Comparison of ENCODE assay signal across 14 cellular contexts in the genomic region with DNA sequence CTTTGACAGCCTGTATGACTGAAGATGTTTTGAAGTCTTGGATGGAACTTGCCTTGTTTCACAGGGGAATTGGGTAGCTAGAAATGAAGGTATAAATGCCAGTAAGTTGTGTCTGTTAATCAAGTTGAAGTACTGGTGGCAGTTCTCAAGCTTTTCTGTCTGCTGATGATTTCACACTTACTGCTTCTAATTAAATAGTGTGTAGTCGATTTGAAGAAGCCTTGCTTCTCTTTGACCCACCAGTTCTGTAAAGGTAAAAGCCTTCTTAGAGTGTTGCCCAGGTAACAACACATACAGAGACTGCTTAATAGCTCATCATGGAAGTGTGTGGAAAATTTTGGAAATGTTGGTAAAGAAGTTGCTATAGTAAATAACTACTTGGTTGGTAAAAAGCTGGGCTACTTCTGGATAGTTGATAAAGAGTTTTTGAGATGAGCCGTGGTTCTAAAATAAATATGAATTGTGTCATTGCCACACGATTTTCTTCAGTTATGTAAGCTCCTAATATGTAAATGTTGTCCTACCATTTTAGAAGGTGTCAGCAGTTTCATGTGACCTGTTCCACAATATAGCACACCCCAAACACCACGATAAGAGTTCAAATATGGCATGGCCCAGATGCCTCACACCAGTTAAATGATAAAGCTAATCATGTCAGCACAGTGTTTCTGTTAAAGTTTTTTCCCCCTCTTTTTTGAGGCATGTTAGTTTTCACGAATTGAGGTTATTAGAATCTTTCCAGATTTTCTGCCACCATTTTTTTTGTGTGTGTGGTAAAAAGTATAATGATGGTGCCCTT. TPM values are rescaled to one million over a fixed set of nuclear protein-coding genes. Genes with fewer than 3 reads are reported as not detected.
DNase-seq lines count a peak whose midpoint lies in the region; ATAC-seq and TF ChIP-seq lines count a peak whose summit lies in the region.
"Had no signal": no experiment of that assay in that cellular context is flagged by ENCODE, and none has a peak within 500 bp of the region (broad histone marks: within the 10 kb centered on the region; RNA-seq: fewer than 3 reads in every experiment).

No MANE protein-coding gene starts in this region.

- CTCF ChIA-PET in activated CD8-positive, alpha-beta memory T cell treated with anti-CD3 and anti-CD28 coated beads, Interleukin-2, amount 10 ng/mL, durations not matched to agents 7 days and 5 days (lab: Charles Lee): interaction anchor here (0.8 kb wide), 1 partner anchor 10 kb away, joined by 3 read pairs; no protein-coding TSS in a partner anchor
- CTCF ChIA-PET in OCI-LY7 (lab: Charles Lee; ENCODE audit: unreplicated experiment): no interaction called here

- H3K4me1 Mint-ChIP-seq in activated CD8-positive, alpha-beta memory T cell treated with anti-CD3 and anti-CD28 coated beads, Interleukin-2, amount 10 ng/mL, durations not matched to agents 7 days and 5 days: peaks cover 55% of the 10 kb centered on the region

- TF ChIP-seq CTCF in OCI-LY7 (conservative IDR thresholded peaks at IDR 0.05; ENCODE audit: low read length) (no peak), spleen (IDR thresholded peaks at IDR 0.05 in 8 of 11, conservative IDR thresholded peaks at IDR 0.05 in 3 of 11) (no peak)

- H3K36me3 ChIP-seq in OCI-LY7 (ENCODE audit: insufficient read depth, low read length) (peaks cover 9% of the 10 kb centered on the region; the same call in 1 of the 2 replicates), spleen (peaks cover 0 to 8% (median 0%) of the 10 kb centered on the region in 6 donors)
- H3K36me3 ChIP-seq: colonic mucosa, Peyer's patch, prostate gland had no signal

- no peaks in the 10 kb centered on the region for H3K27me3 ChIP-seq in spleen (replicated peaks in 1 of 7)
- H3K27me3 ChIP-seq: colonic mucosa, Peyer's patch had no signal

- TF ChIP-seq POLR2A in erythroblast (IDR thresholded peaks at IDR 0.05; ENCODE audit: low read length) (peak; percentile 40), spleen (IDR thresholded peaks at IDR 0.05) (no peak)

- no peak for DNase-seq in activated CD8-positive, alpha-beta memory T cell treated with anti-CD3 and anti-CD28 coated beads, Interleukin-2, amount 10 ng/mL, durations not matched to agents 7 days and 5 days
- no peak for DNase-seq in activated CD8-positive, alpha-beta memory T cell treated with anti-CD3 and anti-CD28 coated beads, Interleukin-2, amount 50 U/mL, for 4 hours
- no peak for DNase-seq in OCI-LY7 (ENCODE audit: low spot score)
- peak; percentile 89 to 97 for DNase-seq in erythroblast (lab: John Stamatoyannopoulos, UW)
- no peak for DNase-seq in spleen
- no peak for DNase-seq in H4 (ENCODE audit: low spot score)
- DNase-seq in iPS-NIHi7 (ENCODE audit: extremely low spot score): no peak
- DNase-seq: Calu3, colonic mucosa, NCI-H1048, Peyer's patch, T-helper 9 cell had no signal

- peak overlapping the region; percentile 48 for H3K27ac ChIP-seq in OCI-LY7 (ENCODE audit: low read depth, low read length, poor library complexity, severe bottlenecking)
- peak overlapping the region; percentile 16 to 62 (median 44) for H3K27ac ChIP-seq in spleen
- H3K27ac ChIP-seq: colonic mucosa, Peyer's patch had no signal

- peaks cover 95% of the 10 kb centered on the region for H3K79me2 ChIP-seq in OCI-LY7 (ENCODE audit: insufficient read depth, low read depth, low read length)

- H3K4me2 ChIP-seq in OCI-LY7 (ENCODE audit: low read length): peak overlapping the region; percentile 65

- intact Hi-C loops in OCI-LY7 (cut with micrococcal nuclease; ENCODE audit: unreplicated experiment): loop anchor here (10.0 kb wide), 1 partner anchor 342 kb away; the partner anchor contains the start of genes CENPL and DARS2
- intact Hi-C loops in spleen (cut with DNase I; ENCODE audit: low total_unique reads): no loop called here

- H3K4me1 ChIP-seq in OCI-LY7 (ENCODE audit: insufficient read depth, low read length, poor library complexity, severe bottlenecking) (peaks cover 76% of the 10 kb centered on the region), spleen (peaks cover 12 to 86% (median 52%) of the 10 kb centered on the region in 6 donors)
- H3K4me1 ChIP-seq: colonic mucosa, prostate gland had no signal

- H3K4me3 Mint-ChIP-seq in activated CD8-positive, alpha-beta memory T cell treated with anti-CD3 and anti-CD28 coated beads, Interleukin-2, amount 10 ng/mL, durations not matched to agents 7 days and 5 days: no peak overlapping the region

- peak overlapping the region; percentile 72 for H3K27ac Mint-ChIP-seq in activated CD8-positive, alpha-beta memory T cell treated with anti-CD3 and anti-CD28 coated beads, Interleukin-2, amount 10 ng/mL, durations not matched to agents 7 days and 5 days

- no TSS peak for BruUV-seq in OCI-LY7 (replicated peaks; lab: Mats Ljungman, UMichigan)

- peaks cover 39% of the 10 kb centered on the region for H3K36me3 Mint-ChIP-seq in activated CD8-positive, alpha-beta memory T cell treated with anti-CD3 and anti-CD28 coated beads, Interleukin-2, amount 10 ng/mL, durations not matched to agents 7 days and 5 days

- no peak overlapping the region; the same call in 1 of the 2 replicates for H2AFZ ChIP-seq in OCI-LY7 (ENCODE audit: low read length)

- WGBS in spleen, 5 donors: 60 to 85% (median 60%) methylated on average over 5 of the region's 5 CpGs

- H3K9me2 ChIP-seq in OCI-LY7 (ENCODE audit: insufficient read depth, low read length): no peaks in the 10 kb centered on the region

- H3K4me3 ChIP-seq in OCI-LY7 (ENCODE audit: low read depth, low read length, poor library complexity, severe bottlenecking): peak overlapping the region; percentile 24
- H3K4me3 ChIP-seq in spleen: no peak overlapping the region
- H3K4me3 ChIP-seq: colonic mucosa, Peyer's patch, prostate gland had no signal

- no peaks in the 10 kb centered on the region for H4K20me1 ChIP-seq in OCI-LY7 (ENCODE audit: insufficient read depth, low read length)

- no peaks in the 10 kb centered on the region for H3K9me3 Mint-ChIP-seq in activated CD8-positive, alpha-beta memory T cell treated with anti-CD3 and anti-CD28 coated beads, Interleukin-2, amount 10 ng/mL, durations not matched to agents 7 days and 5 days (ENCODE audit: low read depth)

- POLR2A ChIA-PET in OCI-LY7 (lab: Charles Lee): interaction anchor here (0.5 to 1.6 kb wide), 17 partner anchors 9 to 322 kb away, joined by 3 to 7 read pairs (median 4); no protein-coding TSS in a partner anchor

- no peak for ATAC-seq in activated CD8-positive, alpha-beta memory T cell treated with anti-CD3 and anti-CD28 coated beads, Interleukin-2, amount 10 ng/mL, durations not matched to agents 7 days and 5 days
- no peak for ATAC-seq in GM21381 (IDR thresholded peaks at IDR 0.05; ENCODE audit: unreplicated experiment)

- H3K27me3 Mint-ChIP-seq in activated CD8-positive, alpha-beta memory T cell treated with anti-CD3 and anti-CD28 coated beads, Interleukin-2, amount 10 ng/mL, durations not matched to agents 7 days and 5 days: no peaks in the 10 kb centered on the region

- H3K9me3 ChIP-seq in OCI-LY7 (ENCODE audit: low read length) (no peaks in the 10 kb centered on the region), spleen (no peaks in the 10 kb centered on the region)
- H3K9me3 ChIP-seq: colonic mucosa, Peyer's patch, prostate gland had no signal

RNA-seq across cellular contexts. Expression of gene RABGAP1L, which starts 7.4 kb away (rescaled TPM):
- total RNA-seq in activated CD8-positive, alpha-beta memory T cell treated with anti-CD3 and anti-CD28 coated beads, Interleukin-2, amount 10 ng/mL, durations not matched to agents 7 days and 5 days: 10 to 100 TPM; 60.5 to 83.5 TPM
- total RNA-seq in OCI-LY7 (2014; rRNA removed; shearing (Covaris generic)): 98.1 and 142 TPM in 2 replicates
- total RNA-seq in OCI-LY7 (2022): 158 and 175 TPM in 2 replicates
- total RNA-seq in spleen: 100 to 1,000 TPM in 2 of 7 donors, 10 to 100 TPM in 5; 66.2 to 125 (median 78.4) TPM
- polyA plus RNA-seq in spleen: 10 to 100 TPM; 30.3 to 31.1 (median 31.0) TPM
- total RNA-seq in H4 (2014; rRNA removed; shearing (Covaris generic)): 10.8 and 12.7 TPM in 2 replicates

Comparison
In these comparisons a context has a peak if more than half of its experiments do, and no peak if none do; other contexts are left out.
1. DNase-seq: peak in erythroblast (2 of 2); none in activated CD8-positive, alpha-beta memory T cell treated with anti-CD3 and anti-CD28 coated beads, Interleukin-2, amount 10 ng/mL, durations not matched to agents 7 days and 5 days (single experiment), activated CD8-positive, alpha-beta memory T cell treated with anti-CD3 and anti-CD28 coated beads, Interleukin-2, amount 50 U/mL, for 4 hours (single experiment), OCI-LY7 (single experiment), spleen (single experiment), H4 (single experiment) and iPS-NIHi7 (single experiment).